ENCODE assay signal across 8 cellular contexts in genomic region chr19:10478903-10479384, GRCh38. TPM values are rescaled to one million over a fixed set of nuclear protein-coding genes. Genes with fewer than 3 reads are reported as not detected.
DNase-seq lines count a peak whose midpoint lies in the region; ATAC-seq and TF ChIP-seq lines count a peak whose summit lies in the region.

No MANE protein-coding gene starts in this region.

- no peaks in the 10 kb centered on the region for H3K36me3 ChIP-seq in mucosa of rectum (ENCODE audit: control insufficient read depth in 2 of 2, insufficient read depth in 2 of 2, low read length in 2 of 2)

- CTCF ChIA-PET in AG04450 (lab: Charles Lee): interaction anchor here (0.6 to 1.8 kb wide), 15 partner anchors 9 to 239 kb away, joined by 3 to 9 read pairs (median 3); partner anchors contain the start of gene DNM2

- H3K27me3 ChIP-seq in AG04450 (ENCODE audit: control insufficient read depth, insufficient read depth, low read length): no peaks in the 10 kb centered on the region
- no peaks in the 10 kb centered on the region for H3K27me3 ChIP-seq in mucosa of rectum (ENCODE audit: control insufficient read depth in 2 of 2, insufficient read depth in 2 of 2, low read length in 2 of 2)

- DNase-seq in AG04450 (ENCODE audit: low read depth, low spot score) (peak; percentile 54), HCEC 1CT (peak; percentile 53), NOMO-1 treated with dmso at 0.1 percent for 144 hours (lab: John Stamatoyannopoulos, UW; ENCODE audit: unreplicated experiment) (peak; percentile 94), activated T-cell treated with anti-CD3 and anti-CD28 coated beads for 1 hour (ENCODE audit: low read depth) (peak; percentile 77), epithelial cell of esophagus (ENCODE audit: low read depth) (peak; percentile 85)
- DNase-seq in stimulated activated CD8-positive, alpha-beta memory T cell treated with anti-CD3 and anti-CD28 coated beads, Interleukin-2, amount 100 ng/mL, for 1 hour (ENCODE audit: low read depth in 2 of 2): peak; percentile 68 to 77

- ATAC-seq in GM21825 (IDR thresholded peaks at IDR 0.05; ENCODE audit: unreplicated experiment): no peak

- H3K27ac ChIP-seq in AG04450 (ENCODE audit: low read depth, low read length) (no peak overlapping the region), mucosa of rectum (ENCODE audit: low read depth in 2 of 2, low read length in 2 of 2) (no peak overlapping the region)

- H3K9me3 ChIP-seq in AG04450 (ENCODE audit: control insufficient read depth, insufficient read depth, low read length): no peaks in the 10 kb centered on the region
- H3K9me3 ChIP-seq in mucosa of rectum (ENCODE audit: control insufficient read depth in 2 of 2, low read length in 2 of 2): no peaks in the 10 kb centered on the region

- peak overlapping the region in 1 of 2 donors; percentile 9 for H3K9ac ChIP-seq in mucosa of rectum (ENCODE audit: low read depth in 1 of 2, low read length in 2 of 2)

- POLR2A ChIA-PET in AG04450 (lab: Yijun Ruan, JAX): no interaction called here

- H3K4me3 ChIP-seq in AG04450 (ENCODE audit: low read depth, low read length) (peak overlapping the region; percentile 48), epithelial cell of esophagus (ENCODE audit: low read length) (peak overlapping the region; percentile 13), mucosa of rectum (ENCODE audit: low read length in 2 of 2) (peak overlapping the region; percentile 61 to 63)

- TF ChIP-seq CTCF in AG04450 (IDR thresholded peaks at IDR 0.05; ENCODE audit: low read depth, low read length): peak; percentile 40
- TF ChIP-seq CTCF in epithelial cell of esophagus (IDR thresholded peaks at IDR 0.05; ENCODE audit: insufficient read depth, low read depth, low read length, missing control alignments): peak; percentile 30

- H3K4me1 ChIP-seq in mucosa of rectum (ENCODE audit: control insufficient read depth in 2 of 2, insufficient read depth in 2 of 2, low read length in 2 of 2): peaks cover 3 to 5% of the 10 kb centered on the region in 2 donors

RNA-seq across cellular contexts. Expression of gene KEAP1, which starts 24.2 kb away (rescaled TPM):
- polyA plus RNA-seq in AG04450 (2011; rRNA removed): 46.7 and 64.3 TPM in 2 replicates
- 89.5 and 127 TPM in 2 replicates for polyA minus RNA-seq in AG04450 (2011; rRNA and poly(A)+ RNA removed)

RNA-seq across cellular contexts. Expression of gene S1PR5, which starts 38.3 kb away (rescaled TPM):
- 0.10 and 0.11 TPM in 2 replicates for polyA plus RNA-seq in AG04450 (2011; rRNA removed)
- polyA minus RNA-seq in AG04450 (2011; rRNA and poly(A)+ RNA removed): not detected in 2 replicates

RNA-seq across cellular contexts. Expression of gene PDE4A, which starts 58.6 kb away (rescaled TPM):
- 2.9 and 5.1 TPM in 2 replicates for polyA plus RNA-seq in AG04450 (2011; rRNA removed)
- 9.6 and 16.3 TPM in 2 replicates for polyA minus RNA-seq in AG04450 (2011; rRNA and poly(A)+ RNA removed)
